ENCODE assay signal across 16 cellular contexts in genomic region chr12:92324849-92325500, GRCh38.
A peak's percentile ranks its signal among the peaks of the same experiment; 100 is the strongest.
DNase-seq lines count a peak whose midpoint lies in the region; ATAC-seq and TF ChIP-seq lines count a peak whose summit lies in the region.
"Had no signal": no experiment of that assay in that cellular context is flagged by ENCODE, and none has a peak within 500 bp of the region (broad histone marks: within the 10 kb centered on the region; RNA-seq: fewer than 3 reads in every experiment).

No MANE protein-coding gene starts in this region.

- H2AFZ ChIP-seq in GM23338: no peak overlapping the region

- H3K4me1 ChIP-seq in GM23338 (ENCODE audit: insufficient read depth): no peaks in the 10 kb centered on the region

- 0 out of 2 replicates have a peak, but pooled peaks cover 6% of the 10 kb centered on the region for H3K9me2 ChIP-seq in GM23338 (ENCODE audit: insufficient read depth)

- H3K4me1 Mint-ChIP-seq in activated T-helper 17 cell treated with anti-CD3 and anti-CD28 coated beads, Interleukin-2, amount 50 U/mL, for 72 hours: peaks cover 18% of the 10 kb centered on the region
- H3K4me1 Mint-ChIP-seq in stimulated activated naive B cell treated with anti-CD40 and anti-IgM and Interleukin-4, amounts not matched to agents 10 μg/mL and 1 μg/mL and 100 μg/mL, for 72 hours: peaks cover 14 to 51% of the 10 kb centered on the region in 2 donors
- 0 out of 3 replicates have a peak, but pooled peaks cover under 1% of the 10 kb centered on the region for H3K4me1 Mint-ChIP-seq in GM23338

- TF ChIP-seq CTCF in GM23338 (conservative IDR thresholded peaks at IDR 0.05; ENCODE audit: low read depth in 2 of 2): no peak; a peak in 1 of 4 replicates

- no peak overlapping the region for H3K4me3 ChIP-seq in GM23338

- no peak overlapping the region for H3K27ac ChIP-seq in GM23338 (ENCODE audit: low read depth)

- H3K9me3 Mint-ChIP-seq in activated T-helper 17 cell treated with anti-CD3 and anti-CD28 coated beads, Interleukin-2, amount 50 U/mL, for 72 hours: peaks cover 7% of the 10 kb centered on the region
- H3K9me3 Mint-ChIP-seq in stimulated activated naive B cell treated with anti-CD40 and anti-IgM and Interleukin-4, amounts not matched to agents 10 μg/mL and 1 μg/mL and 100 μg/mL, for 72 hours: peaks cover 8 to 17% of the 10 kb centered on the region in 2 donors
- peaks cover 11% of the 10 kb centered on the region; the same call in 2 of the 3 replicates for H3K9me3 Mint-ChIP-seq in GM23338
- peaks cover 7 to 40% of the 10 kb centered on the region in 2 donors for H3K9me3 Mint-ChIP-seq in activated naive CD4-positive, alpha-beta T cell treated with anti-CD3 and anti-CD28 coated beads, Interleukin-2, amount 50 U/mL, for 72 hours

- no peak overlapping the region for H3K4me2 ChIP-seq in GM23338

- no peaks in the 10 kb centered on the region for H3K27me3 Mint-ChIP-seq in activated T-helper 17 cell treated with anti-CD3 and anti-CD28 coated beads, Interleukin-2, amount 50 U/mL, for 72 hours
- no peaks in the 10 kb centered on the region for H3K27me3 Mint-ChIP-seq in stimulated activated naive B cell treated with anti-CD40 and anti-IgM and Interleukin-4, amounts not matched to agents 10 μg/mL and 1 μg/mL and 100 μg/mL, for 72 hours
- H3K27me3 Mint-ChIP-seq in GM23338 (ENCODE audit: insufficient read depth, low read depth, poor library complexity): peaks cover 1% of the 10 kb centered on the region

- H3K4me3 Mint-ChIP-seq in activated T-helper 17 cell treated with anti-CD3 and anti-CD28 coated beads, Interleukin-2, amount 50 U/mL, for 72 hours: no peak overlapping the region
- no peak overlapping the region for H3K4me3 Mint-ChIP-seq in stimulated activated naive B cell treated with anti-CD40 and anti-IgM and Interleukin-4, amounts not matched to agents 10 μg/mL and 1 μg/mL and 100 μg/mL, for 72 hours
- H3K4me3 Mint-ChIP-seq in GM23338: no peak overlapping the region

- no peaks in the 10 kb centered on the region for H3K36me3 Mint-ChIP-seq in activated T-helper 17 cell treated with anti-CD3 and anti-CD28 coated beads, Interleukin-2, amount 50 U/mL, for 72 hours (ENCODE audit: low read depth)
- H3K36me3 Mint-ChIP-seq in stimulated activated naive B cell treated with anti-CD40 and anti-IgM and Interleukin-4, amounts not matched to agents 10 μg/mL and 1 μg/mL and 100 μg/mL, for 72 hours: peaks cover 12 to 18% of the 10 kb centered on the region in 2 donors
- no peaks in the 10 kb centered on the region for H3K36me3 Mint-ChIP-seq in GM23338 (ENCODE audit: low read depth)
- peaks cover 5 to 31% of the 10 kb centered on the region in 2 donors for H3K36me3 Mint-ChIP-seq in activated naive CD4-positive, alpha-beta T cell treated with anti-CD3 and anti-CD28 coated beads, Interleukin-2, amount 50 U/mL, for 72 hours

- peak; percentile 10 for DNase-seq in stimulated activated CD4-positive, alpha-beta T cell treated with anti-CD3 and anti-CD28 coated beads, Interleukin-15, amount 100 ng/mL, for 24 hours
- DNase-seq in stimulated activated CD4-positive, alpha-beta T cell treated with anti-CD3 and anti-CD28 coated beads, Interleukin-2, amount 100 ng/mL, for 48 hours: no peak
- DNase-seq in NCI-H2171 (lab: John Stamatoyannopoulos, UW) (peak; percentile 74), GM23338 (ENCODE audit: low spot score) (no peak)
- no peak for DNase-seq in stimulated activated naive B cell treated with anti-CD40 and anti-IgM and Interleukin-4, amounts not matched to agents 10 μg/mL and 1 μg/mL and 100 μg/mL, for 72 hours
- DNase-seq in activated naive CD4-positive, alpha-beta T cell treated with anti-CD3 and anti-CD28 coated beads, Interleukin-2, amount 50 U/mL, for 72 hours (ENCODE audit: low spot score in 2 of 2): no peak
- DNase-seq: H7, IMR-90, NCI-H1048, NCI-H1694, NCI-H446, Right ventricle myocardium superior had no signal

- H4K20me1 ChIP-seq in GM23338 (replicated peaks; ENCODE audit: insufficient read depth): no peaks in the 10 kb centered on the region

- no peak for ATAC-seq in activated T-helper 17 cell treated with anti-CD3 and anti-CD28 coated beads, Interleukin-2, amount 50 U/mL, for 72 hours (replicated peaks)
- ATAC-seq in stimulated activated naive B cell treated with anti-CD40 and anti-IgM and Interleukin-4, amounts not matched to agents 10 μg/mL and 1 μg/mL and 100 μg/mL, for 72 hours (replicated peaks): no peak
- no peak for ATAC-seq in HG02840 (IDR thresholded peaks at IDR 0.05; ENCODE audit: low FRiP score, unreplicated experiment)
- ATAC-seq in GM23338: no peak
- no peak for ATAC-seq in activated naive CD4-positive, alpha-beta T cell treated with anti-CD3 and anti-CD28 coated beads, Interleukin-2, amount 50 U/mL, for 72 hours
- ATAC-seq: Panc1, SK-N-SH treated with all-trans-retinoic acid at 6 μM for 48 hours had no signal

- H3F3A ChIP-seq in GM23338 (replicated peaks; ENCODE audit: low read depth): no peaks in the 10 kb centered on the region

- no peaks in the 10 kb centered on the region for H3K36me3 ChIP-seq in GM23338 (ENCODE audit: insufficient read depth)

- H3K27me3 ChIP-seq in GM23338 (ENCODE audit: insufficient read depth): no peaks in the 10 kb centered on the region

- H3K79me2 ChIP-seq in GM23338 (replicated peaks; ENCODE audit: insufficient read depth): no peaks in the 10 kb centered on the region

- peak overlapping the region; percentile 22 for H3K27ac Mint-ChIP-seq in activated T-helper 17 cell treated with anti-CD3 and anti-CD28 coated beads, Interleukin-2, amount 50 U/mL, for 72 hours
- H3K27ac Mint-ChIP-seq in stimulated activated naive B cell treated with anti-CD40 and anti-IgM and Interleukin-4, amounts not matched to agents 10 μg/mL and 1 μg/mL and 100 μg/mL, for 72 hours: peak overlapping the region; percentile 82
- H3K27ac Mint-ChIP-seq in GM23338: no peak overlapping the region
- no peak overlapping the region for H3K27ac Mint-ChIP-seq in activated naive CD4-positive, alpha-beta T cell treated with anti-CD3 and anti-CD28 coated beads, Interleukin-2, amount 50 U/mL, for 72 hours

TF ChIP-seq in GM23338, 12 proteins besides CTCF, POLR2A, EP300 and RAD21 (continues in another document):
- TF ChIP-seq ZNF114 (CRISPR knock-in tag; IDR thresholded peaks at IDR 0.05): no peak
- no peak for TF ChIP-seq NANOG (IDR thresholded peaks at IDR 0.05; ENCODE audit: borderline replicate concordance)
- no peak for TF ChIP-seq STAT1 (IDR thresholded peaks at IDR 0.05; ENCODE audit: unreplicated experiment)
- TF ChIP-seq ZNF462 (CRISPR knock-in tag; IDR thresholded peaks at IDR 0.05): no peak
- no peak for TF ChIP-seq EZH2phosphoT487 (IDR thresholded peaks at IDR 0.05; ENCODE audit: unreplicated experiment)
- TF ChIP-seq ZNF331 (CRISPR knock-in tag; IDR thresholded peaks at IDR 0.05; ENCODE audit: low read depth): no peak

Comparison
In these comparisons a context has a peak if more than half of its experiments do, and no peak if none do; other contexts are left out.
1. DNase-seq: peak in stimulated activated CD4-positive, alpha-beta T cell treated with anti-CD3 and anti-CD28 coated beads, Interleukin-15, amount 100 ng/mL, for 24 hours (single experiment) and NCI-H2171 (single experiment); none in stimulated activated CD4-positive, alpha-beta T cell treated with anti-CD3 and anti-CD28 coated beads, Interleukin-2, amount 100 ng/mL, for 48 hours (0 of 2), stimulated activated naive B cell treated with anti-CD40 and anti-IgM and Interleukin-4, amounts not matched to agents 10 μg/mL and 1 μg/mL and 100 μg/mL, for 72 hours (single experiment), GM23338 (single experiment) and activated naive CD4-positive, alpha-beta T cell treated with anti-CD3 and anti-CD28 coated beads, Interleukin-2, amount 50 U/mL, for 72 hours (0 of 2).
2. H3K27ac Mint-ChIP-seq: peak in activated T-helper 17 cell treated with anti-CD3 and anti-CD28 coated beads, Interleukin-2, amount 50 U/mL, for 72 hours (single experiment) and stimulated activated naive B cell treated with anti-CD40 and anti-IgM and Interleukin-4, amounts not matched to agents 10 μg/mL and 1 μg/mL and 100 μg/mL, for 72 hours (single experiment); none in GM23338 (single experiment) and activated naive CD4-positive, alpha-beta T cell treated with anti-CD3 and anti-CD28 coated beads, Interleukin-2, amount 50 U/mL, for 72 hours (0 of 2).